9 cellular contexts compared by ENCODE assay signal in the genomic region with DNA sequence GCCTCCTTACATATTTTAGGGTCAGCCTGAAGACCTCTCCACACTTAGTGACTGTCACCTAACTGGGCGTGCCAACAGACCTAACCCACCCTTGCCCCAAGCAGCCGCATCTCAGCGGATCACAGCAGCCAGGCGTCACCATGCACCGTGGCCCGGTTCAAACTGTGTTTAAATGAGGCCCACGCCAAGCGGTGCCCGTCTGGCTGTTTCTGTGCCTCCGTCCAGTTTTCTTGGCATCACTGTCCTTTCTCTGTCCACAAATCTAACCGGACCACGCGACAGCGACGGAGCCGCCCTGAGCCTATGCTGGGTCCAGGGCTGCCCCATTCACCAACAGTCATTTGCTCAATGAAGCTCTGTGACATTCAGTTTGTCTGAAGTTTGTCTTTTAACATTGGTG.
"Had no signal": no experiment of that assay in that cellular context is flagged by ENCODE, and none has a peak within 500 bp of the region (broad histone marks: within the 10 kb centered on the region; RNA-seq: fewer than 3 reads in every experiment).

No MANE protein-coding gene starts in this region.

- H3K27me3 Mint-ChIP-seq: IgD-negative memory B cell had no signal

- H3K9ac ChIP-seq: KMS-11 had no signal

- H3K36me3 Mint-ChIP-seq: IgD-negative memory B cell had no signal

- FAIRE-seq: HepG2, HTR-8/SVneo, K562 had no signal

- ATAC-seq: HepG2 had no signal

- H3K4me2 ChIP-seq: KMS-11 had no signal

- H3K27ac ChIP-seq: HL-60, KMS-11 had no signal

- H3K9me3 Mint-ChIP-seq: IgD-negative memory B cell had no signal

- H3K4me3 ChIP-seq: K562 had no signal

- DNase-seq: IMR-90, KBM-7, KG1 had no signal

- H3K4me3 Mint-ChIP-seq: IgD-negative memory B cell had no signal

- H3K27ac Mint-ChIP-seq: IgD-negative memory B cell had no signal

- H3K4me1 Mint-ChIP-seq: IgD-negative memory B cell had no signal
